22 cellular contexts compared by ENCODE assay signal in the genomic region with DNA sequence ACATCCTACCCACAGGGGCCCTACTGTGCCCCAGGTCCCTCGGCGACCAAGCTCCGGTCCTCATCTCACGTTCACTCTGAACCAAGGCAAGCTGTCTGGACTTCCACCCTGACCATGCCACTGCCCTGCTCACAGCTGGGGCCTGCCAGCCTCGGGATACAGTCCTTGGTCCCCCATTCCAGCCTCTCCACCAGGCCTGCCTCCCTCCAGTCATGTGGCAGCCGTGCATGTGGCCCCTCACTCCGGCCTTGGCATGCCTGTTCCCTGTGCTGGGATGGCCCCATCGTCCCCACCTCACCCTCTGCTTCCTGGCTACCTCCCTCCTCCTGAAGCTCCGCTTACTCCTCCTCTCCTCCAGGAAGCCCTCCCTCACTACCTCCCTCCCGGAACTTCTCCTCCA. TPM values are rescaled to one million over a fixed set of nuclear protein-coding genes. Genes with fewer than 3 reads are reported as not detected.
"Had no signal": no experiment of that assay in that cellular context is flagged by ENCODE, and none has a peak within 500 bp of the region (broad histone marks: within the 10 kb centered on the region; RNA-seq: fewer than 3 reads in every experiment).

No MANE protein-coding gene starts in this region.

- H3K27me3 ChIP-seq: foreskin keratinocyte, testis, uterus had no signal

- H3K4me3 ChIP-seq: left lung, sigmoid colon, testis, uterus had no signal

- DNase-seq: activated CD4-positive, alpha-beta memory T cell treated with anti-CD3 and anti-CD28 coated beads, Interleukin-2, amount 10 ng/mL, durations not matched to agents 7 days and 5 days; activated CD4-positive, alpha-beta T cell treated with anti-CD3 and anti-CD28 coated beads, Interleukin-2, amount 10 ng/mL, durations not matched to agents 24 days and 14 days; activated effector memory CD4-positive, alpha-beta T cell treated with Interleukin-2 at 50 U/mL for 16 hours; activated naive CD4-positive, alpha-beta T cell treated with anti-CD3 and anti-CD28 coated beads for 36 hours; activated naive CD8-positive, alpha-beta T cell treated with anti-CD3 and anti-CD28 coated beads, Interleukin-2, amount 50 U/mL, for 24 hours; activated T-cell treated with anti-CD3 and anti-CD28 coated beads, Interleukin-2, amount 50 U/mL, for 72 hours; effector CD4-positive, alpha-beta T cell; foreskin keratinocyte; midbrain; natural killer cell; sigmoid colon; stimulated activated CD4-positive, alpha-beta T cell treated with anti-CD3 and anti-CD28 coated beads, Interleukin-2, amount 100 ng/mL, for 48 hours; stimulated activated naive CD4-positive, alpha-beta T cell; testis; trophoblast cell; uterus had no signal

- ATAC-seq: activated CD4-positive, CD25-positive, alpha-beta regulatory T cell treated with anti-CD3 and anti-CD28 coated beads, Interleukin-2, amount 50 U/mL, for 24 hours; activated naive CD8-positive, alpha-beta T cell treated with anti-CD3 and anti-CD28 coated beads, Interleukin-2, amount 50 U/mL, for 24 hours; activated T-cell treated with anti-CD3 and anti-CD28 coated beads, Interleukin-2, amount 50 U/mL, for 72 hours; left lung; natural killer cell had no signal

- H3K36me3 ChIP-seq: left lung, sigmoid colon, uterus had no signal

- H3K9me3 ChIP-seq: left lung, sigmoid colon, testis, uterus had no signal

- H3K27ac ChIP-seq: foreskin keratinocyte, left lung, sigmoid colon, testis, uterus, VCaP had no signal

- H3K4me1 ChIP-seq: sigmoid colon, testis, uterus had no signal

RNA-seq across cellular contexts. Expression of a gene that starts 38.6 kb away (rescaled TPM):
- total RNA-seq: activated CD4-positive, alpha-beta memory T cell treated with anti-CD3 and anti-CD28 coated beads, Interleukin-2, amount 10 ng/mL, durations not matched to agents 7 days and 5 days; activated CD4-positive, alpha-beta T cell treated with anti-CD3 and anti-CD28 coated beads, Interleukin-2, amount 10 ng/mL, durations not matched to agents 24 days and 14 days; activated naive CD4-positive, alpha-beta T cell treated with anti-CD3 and anti-CD28 coated beads for 36 hours; activated T-cell treated with anti-CD3 and anti-CD28 coated beads, Interleukin-2, amount 50 U/mL, for 72 hours; foreskin keratinocyte; kidney epithelial cell; lung microvascular endothelial cell; natural killer cell; T-helper 2 cell treated with Interferon-gamma antibody and Interleukin-4, amounts not matched to agents 100 ng/mL and 5 ng/mL, for 36 hours had no signal
- polyA plus RNA-seq: foreskin keratinocyte had no signal
